Comparison of ENCODE assay signal across 14 cellular contexts in genomic region chrX:13064599-13065143, GRCh38. TPM values are rescaled to one million over a fixed set of nuclear protein-coding genes. Genes with fewer than 3 reads are reported as not detected.
DNase-seq lines count a peak whose midpoint lies in the region; ATAC-seq and TF ChIP-seq lines count a peak whose summit lies in the region.
"Had no signal": no experiment of that assay in that cellular context is flagged by ENCODE, and none has a peak within 500 bp of the region (broad histone marks: within the 10 kb centered on the region; RNA-seq: fewer than 3 reads in every experiment).

No MANE protein-coding gene starts in this region.

- peaks cover 0 to 11% of the 10 kb centered on the region in 2 donors for H3K9me3 ChIP-seq in lung (ENCODE audit: control insufficient read depth in 2 of 2, insufficient read depth in 1 of 2, low read length in 1 of 2)

- H3K4me1 ChIP-seq in lung (ENCODE audit: control insufficient read depth in 2 of 2, insufficient read depth in 2 of 2, low read length in 2 of 2) = peaks cover 0 to 2% of the 10 kb centered on the region in 2 donors
- H3K4me1 ChIP-seq: right lobe of liver had no signal

- H3K36me3 ChIP-seq in lung (ENCODE audit: control insufficient read depth in 2 of 2, insufficient read depth in 2 of 2, low read length in 2 of 2) = no peaks in the 10 kb centered on the region
- H3K36me3 ChIP-seq: BLaER1, right lobe of liver had no signal

- ATAC-seq in Right ventricle myocardium superior (ENCODE audit: poor library complexity) = peak; percentile 86
- ATAC-seq in lung (ENCODE audit: insufficient read depth, low FRiP score) = peak; percentile 58
- ATAC-seq: right lobe of liver had no signal

- no peak for TF ChIP-seq CTCF in lung (IDR thresholded peaks at IDR 0.05; ENCODE audit: control extremely low read depth, extremely low read depth)

- no peak overlapping the region for H3K4me3 ChIP-seq in lung
- H3K4me3 ChIP-seq: BLaER1, right lobe of liver had no signal

- DNase-seq in Right ventricle myocardium superior = no peak
- DNase-seq in cardiac septum (ENCODE audit: low spot score) = no peak
- peak; percentile 61 for DNase-seq in astrocyte of the hippocampus (ENCODE audit: low read depth, low spot score)
- no peak for DNase-seq in lung (ENCODE audit: low spot score)
- DNase-seq in HK-2 (ENCODE audit: unreplicated experiment) = no peak
- no peak for DNase-seq in stimulated activated CD4-positive, alpha-beta T cell treated with anti-CD3 and anti-CD28 coated beads, Interleukin-15, amount 100 ng/mL, for 24 hours
- DNase-seq in ecto neural progenitor cell (ENCODE audit: low spot score) = no peak
- no peak for DNase-seq in NK-92 (lab: John Stamatoyannopoulos, UW; ENCODE audit: unreplicated experiment)
- DNase-seq: NCI-H1105; NK-92 treated with Interleukin-12 subunit alpha and Interleukin-12 subunit beta, amount 100 ng/mL, for 24 hours; right lobe of liver had no signal

- no peak overlapping the region for H3K27ac ChIP-seq in lung (ENCODE audit: low read depth in 1 of 2, low read length in 1 of 2)
- H3K27ac ChIP-seq: BLaER1, right lobe of liver had no signal

- H3K27me3 ChIP-seq in lung (ENCODE audit: control insufficient read depth, insufficient read depth) = no peaks in the 10 kb centered on the region
- H3K27me3 ChIP-seq: BLaER1, right lobe of liver had no signal

- 39 to 46% methylated on average over 2 of the region's 2 CpGs for WGBS in lung, 2 donors

- intact Hi-C loops in Right ventricle myocardium superior (cut with DNase I) = no loop called here
- intact Hi-C loops in cardiac septum (cut with DNase I) = no loop called here

RNA-seq across cellular contexts. Expression of gene FAM9C, which starts 20.3 kb away (rescaled TPM):
- total RNA-seq in Right ventricle myocardium superior = 0.35 TPM
- total RNA-seq in cardiac septum = not detected
- under 1 TPM; 0.09 to 0.28 TPM for total RNA-seq in lung
- polyA plus RNA-seq in lung = under 1 TPM in 1 of 2 donors, not detected in 1; 0.01 TPM
- total RNA-seq: lung microvascular endothelial cell, right lobe of liver had no signal
- polyA plus RNA-seq: esophagus had no signal
